Comparison of ENCODE assay signal across 13 cellular contexts in genomic region chr3:12579919-12580318, GRCh38. TPM values are rescaled to one million over a fixed set of nuclear protein-coding genes. Genes with fewer than 3 reads are reported as not detected.
A peak's percentile ranks its signal among the peaks of the same experiment; 100 is the strongest.
DNase-seq lines count a peak whose midpoint lies in the region; ATAC-seq and TF ChIP-seq lines count a peak whose summit lies in the region.
"Had no signal": no experiment of that assay in that cellular context is flagged by ENCODE, and none has a peak within 500 bp of the region (broad histone marks: within the 10 kb centered on the region; RNA-seq: fewer than 3 reads in every experiment).

No MANE protein-coding gene starts in this region.

- peaks cover 76 to 86% of the 10 kb centered on the region in 2 donors for H3K36me3 Mint-ChIP-seq in CD4-positive, alpha-beta memory T cell

- peaks cover 0 to 2% (median 0%) of the 10 kb centered on the region in 4 donors for H3K4me1 Mint-ChIP-seq in CD4-positive, alpha-beta memory T cell

- no peak overlapping the region for H3K27ac ChIP-seq in CD4-positive, alpha-beta memory T cell (ENCODE audit: low read depth, low read length)
- H3K27ac ChIP-seq in adrenal gland (peak overlapping the region in 2 of 5 donors; percentile 21 to 43), left lung (peak overlapping the region in 1 of 2 donors; percentile 61)

- TF ChIP-seq CTCF in adrenal gland (IDR thresholded peaks at IDR 0.05) (no peak), left lung (IDR thresholded peaks at IDR 0.05) (no peak)

- peak overlapping the region in 6 of 7 donors; percentile 23 to 85 (median 56) for H3K27ac Mint-ChIP-seq in CD4-positive, alpha-beta memory T cell

- CTCF ChIA-PET in CD4-positive, alpha-beta memory T cell (lab: Charles Lee; ENCODE audit: partially characterized antibody) = no interaction called here

- no peak overlapping the region for H3K4me3 ChIP-seq in CD4-positive, alpha-beta memory T cell (ENCODE audit: low read length in 2 of 2)
- H3K4me3 ChIP-seq in adrenal gland = no peak overlapping the region
- no peak overlapping the region for H3K4me3 ChIP-seq in left lung

- peaks cover 71% of the 10 kb centered on the region for H3K36me3 ChIP-seq in CD4-positive, alpha-beta memory T cell (ENCODE audit: insufficient read depth, low read length)
- peaks cover 0 to 69% of the 10 kb centered on the region in 2 donors for H3K36me3 ChIP-seq in adrenal gland (replicated peaks in 1 of 2)
- H3K36me3 ChIP-seq in left lung = peaks cover 0 to 99% of the 10 kb centered on the region in 2 donors

- 33 to 49% (median 40%) methylated on average over 4 of the region's 4 CpGs for WGBS in adrenal gland, 4 donors

- no peak overlapping the region for H3K4me3 Mint-ChIP-seq in CD4-positive, alpha-beta memory T cell

- POLR2A ChIA-PET in CD4-positive, alpha-beta memory T cell (lab: Charles Lee; ENCODE audit: partially characterized antibody) = no interaction called here

- H3K9me3 Mint-ChIP-seq in CD4-positive, alpha-beta memory T cell = peaks cover 0 to 12% (median 5%) of the 10 kb centered on the region in 8 donors

- H3K27me3 Mint-ChIP-seq in CD4-positive, alpha-beta memory T cell = no peaks in the 10 kb centered on the region

- no peaks in the 10 kb centered on the region for H3K4me1 ChIP-seq in CD4-positive, alpha-beta memory T cell (ENCODE audit: insufficient read depth, low read length)
- peaks cover 0 to 10% of the 10 kb centered on the region in 2 donors for H3K4me1 ChIP-seq in adrenal gland (replicated peaks in 1 of 2)
- no peaks in the 10 kb centered on the region for H3K4me1 ChIP-seq in left lung

- no peak for TF ChIP-seq POLR2A in adrenal gland (IDR thresholded peaks at IDR 0.05)

- ATAC-seq in left lung = peak; percentile 38
- ATAC-seq in GM18498 (IDR thresholded peaks at IDR 0.05; ENCODE audit: unreplicated experiment) = no peak
- ATAC-seq in HG02610 (IDR thresholded peaks at IDR 0.05; ENCODE audit: unreplicated experiment) = no peak

- no peaks in the 10 kb centered on the region for H3K27me3 ChIP-seq in CD4-positive, alpha-beta memory T cell (ENCODE audit: insufficient read depth, low read length)
- H3K27me3 ChIP-seq in adrenal gland = no peaks in the 10 kb centered on the region
- no peaks in the 10 kb centered on the region for H3K27me3 ChIP-seq in left lung

- intact Hi-C loops in CD4-positive, alpha-beta memory T cell (cut with micrococcal nuclease) = no loop called here
- intact Hi-C loops in adrenal gland (cut with DNase I) = no loop called here
- intact Hi-C loops in left lung (cut with DNase I) = no loop called here

- peak; percentile 26 for DNase-seq in A172 (ENCODE audit: low spot score)
- no peak for DNase-seq in CD4-positive, alpha-beta memory T cell
- peak in 5 of 7 donors; percentile 42 to 70 (median 60) for DNase-seq in adrenal gland
- no peak for DNase-seq in left lung
- no peak for DNase-seq in NCI-H1417 (lab: John Stamatoyannopoulos, UW)
- DNase-seq in NCI-H1048 (lab: John Stamatoyannopoulos, UW) = no peak
- DNase-seq: NCI-H1436 treated with DMSO at 0.1 percent for 48 hours; stimulated activated CD4-positive, alpha-beta T cell treated with anti-CD3 and anti-CD28 coated beads, Interleukin-15, amount 100 ng/mL, for 24 hours; stimulated activated naive CD4-positive, alpha-beta T cell treated with Interleukin-2 at 50 U/mL for 16 hours had no signal

- H3K9me3 ChIP-seq in CD4-positive, alpha-beta memory T cell (ENCODE audit: control insufficient read depth in 1 of 2, low read length in 2 of 2) = no peaks in the 10 kb centered on the region
- H3K9me3 ChIP-seq in adrenal gland (replicated peaks in 1 of 3) (no peaks in the 10 kb centered on the region), left lung (no peaks in the 10 kb centered on the region)

RNA-seq across cellular contexts. Expression of gene MKRN2, which starts 23.0 kb away (rescaled TPM):
- total RNA-seq in A172 (2014; rRNA removed; shearing (Covaris generic)) = 47.8 and 50.7 TPM in 2 replicates
- 10 to 100 TPM; 31.7 to 32.0 TPM for total RNA-seq in CD4-positive, alpha-beta memory T cell
- 10 to 100 TPM; 43.0 to 60.3 TPM for polyA plus RNA-seq in CD4-positive, alpha-beta memory T cell
- total RNA-seq in adrenal gland = 10 to 100 TPM; 22.3 to 40.9 (median 24.3) TPM
- 10 to 100 TPM; 15.8 to 24.9 (median 17.1) TPM for polyA plus RNA-seq in adrenal gland
- total RNA-seq in left lung = 10 to 100 TPM; 20.3 to 23.4 TPM

RNA-seq across cellular contexts. Expression of gene MKRN2OS, which starts 34.6 kb away (rescaled TPM):
- total RNA-seq in A172 (2014; rRNA removed; shearing (Covaris generic)) = not detected in 2 replicates
- total RNA-seq in CD4-positive, alpha-beta memory T cell = not detected
- polyA plus RNA-seq in CD4-positive, alpha-beta memory T cell = not detected
- total RNA-seq in adrenal gland (not detected), left lung (1 to 10 TPM in 1 of 2 donors, under 1 TPM in 1; 0.52 to 1.6 TPM)
- not detected for polyA plus RNA-seq in adrenal gland
- total RNA-seq: dermis microvascular lymphatic vessel endothelial cell; T-helper 1 cell treated with Interleukin-12 subunit alpha and Interleukin-12 subunit beta and Interleukin-4 antibody, amounts not matched to agents 30 ng/mL and 1 ng/mL, for 36 hours had no signal

Comparison
In these comparisons a context has a peak if more than half of its experiments do, and no peak if none do; other contexts are left out.
1. DNase-seq: peak in A172 (single experiment) and adrenal gland (5 of 7); none in CD4-positive, alpha-beta memory T cell (0 of 5), left lung (0 of 2), NCI-H1417 (0 of 3) and NCI-H1048 (single experiment).